In the genomic region with DNA sequence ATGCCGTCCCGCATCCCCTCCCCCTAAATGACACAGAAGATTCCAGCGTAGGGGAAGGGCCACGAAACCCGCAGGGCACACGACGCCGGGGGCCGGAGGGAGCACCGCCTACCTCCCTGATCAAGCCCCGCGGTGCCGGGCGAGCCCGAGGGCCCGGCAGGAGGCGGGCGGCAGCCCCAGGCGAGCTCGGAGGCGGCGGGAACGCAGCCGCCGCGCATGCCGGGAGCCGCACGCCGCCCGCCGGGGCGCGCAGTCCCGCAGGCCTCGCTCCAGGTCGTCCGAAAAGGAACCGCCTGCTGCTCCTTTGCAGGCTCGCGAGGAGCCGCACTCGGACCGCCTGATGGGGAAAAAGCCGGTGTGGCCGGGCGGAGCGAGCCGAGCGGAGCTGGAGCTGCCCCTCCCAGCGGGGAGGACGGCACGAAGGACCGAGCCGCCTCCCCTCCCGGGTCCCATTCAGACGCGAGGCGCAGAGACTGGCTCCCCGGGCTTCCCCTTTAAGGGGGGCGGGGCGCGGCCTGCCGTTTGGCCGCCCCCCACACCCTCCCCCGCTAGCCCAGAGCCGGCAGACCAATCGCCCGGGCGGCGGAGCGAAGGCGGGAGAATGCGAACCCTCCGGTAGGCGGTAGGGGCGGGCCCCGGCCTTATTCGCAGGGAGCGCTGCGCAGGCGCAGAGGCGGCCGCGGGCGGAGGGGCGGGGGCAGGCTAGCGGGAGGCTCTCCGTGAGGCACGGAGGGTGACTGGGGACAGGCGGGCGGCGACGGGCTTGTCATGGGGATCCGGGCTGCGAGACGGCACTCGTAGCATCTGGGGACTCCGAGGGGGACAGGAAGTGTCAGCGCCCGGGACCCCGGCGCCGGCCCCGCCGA, we compare ENCODE assay signal across 1 cellular context.
TF ChIP-seq lines count a peak whose summit lies in the region.

No MANE protein-coding gene starts in this region.

TF ChIP-seq in HepG2, 621 proteins besides CTCF, POLR2A, EP300 and RAD21 (continued from another document and continues in another):
- TF ChIP-seq CENPX (CRISPR knock-in tag; IDR thresholded peaks at IDR 0.05) (no peak), ZSCAN31 (CRISPR knock-in tag; IDR thresholded peaks at IDR 0.05; ENCODE audit: low read depth) (peak; percentile 44), ZNF451 (CRISPR knock-in tag; IDR thresholded peaks at IDR 0.05) (no peak), TARDBP (CRISPR knock-in tag; IDR thresholded peaks at IDR 0.05) (no peak), CEBPZ (IDR thresholded peaks at IDR 0.05; ENCODE audit: low read length) (no peak), ZSCAN9 (CRISPR knock-in tag; IDR thresholded peaks at IDR 0.05; ENCODE audit: borderline replicate concordance) (0 out of 2 replicates have a peak, but pooled peaks have one; percentile 8), HNF4A (CRISPR knock-in tag; IDR thresholded peaks at IDR 0.05) (no peak), THAP11 (CRISPR knock-in tag; IDR thresholded peaks at IDR 0.05) (no peak; the same call in 1 of the 2 replicates), PRDM10 (CRISPR knock-in tag; IDR thresholded peaks at IDR 0.05; ENCODE audit: low read depth) (no peak), FLYWCH1 (CRISPR knock-in tag; IDR thresholded peaks at IDR 0.05) (no peak), ZNF331 (CRISPR knock-in tag; IDR thresholded peaks at IDR 0.05) (no peak), WIZ (CRISPR knock-in tag; IDR thresholded peaks at IDR 0.05) (no peak), FOXO1 (CRISPR knock-in tag; IDR thresholded peaks at IDR 0.05) (0 out of 2 replicates have a peak, but pooled peaks have one; percentile 4), KAT8 (CRISPR knock-in tag; IDR thresholded peaks at IDR 0.05) (peak; percentile 56; the same call in 1 of the 2 replicates), ZNF615 (CRISPR knock-in tag; IDR thresholded peaks at IDR 0.05; ENCODE audit: borderline replicate concordance) (no peak), NFE2L1 (CRISPR knock-in tag; IDR thresholded peaks at IDR 0.05; ENCODE audit: borderline replicate concordance) (no peak), HNF4G (IDR thresholded peaks at IDR 0.05; ENCODE audit: borderline replicate concordance, low read depth, low read length) (no peak), HNF4G (CRISPR knock-in tag; IDR thresholded peaks at IDR 0.05; ENCODE audit: borderline replicate concordance, low read depth) (no peak), THYN1 (CRISPR knock-in tag; IDR thresholded peaks at IDR 0.05; ENCODE audit: borderline replicate concordance, low read depth) (no peak), ZNF891 (CRISPR knock-in tag; IDR thresholded peaks at IDR 0.05) (no peak), NR2C2 (CRISPR knock-in tag; IDR thresholded peaks at IDR 0.05; ENCODE audit: borderline replicate concordance) (no peak; the same call in 1 of the 2 replicates), SIN3B (IDR thresholded peaks at IDR 0.05; ENCODE audit: low read length) (no peak), ZNF512 (CRISPR knock-in tag; IDR thresholded peaks at IDR 0.05) (no peak), ZNF547 (CRISPR knock-in tag; IDR thresholded peaks at IDR 0.05) (no peak; the same call in 1 of the 2 replicates), NCOA5 (CRISPR knock-in tag; IDR thresholded peaks at IDR 0.05) (no peak), ZNF232 (CRISPR knock-in tag; IDR thresholded peaks at IDR 0.05; ENCODE audit: borderline replicate concordance) (0 out of 2 replicates have a peak, but pooled peaks have one; percentile 67), ZNF792 (CRISPR knock-in tag; IDR thresholded peaks at IDR 0.05) (peak; percentile 32; the same call in 1 of the 2 replicates), ZC3H13 (CRISPR knock-in tag; IDR thresholded peaks at IDR 0.05) (peak; percentile 84), ONECUT2 (CRISPR knock-in tag; IDR thresholded peaks at IDR 0.05) (no peak), ZNF556 (CRISPR knock-in tag; IDR thresholded peaks at IDR 0.05; ENCODE audit: borderline replicate concordance) (no peak; the same call in 1 of the 2 replicates), ZNF629 (CRISPR knock-in tag; conservative IDR thresholded peaks at IDR 0.05) (no peak), FOXA1 (IDR thresholded peaks at IDR 0.05) (no peak), FOXA1 (CRISPR knock-in tag; IDR thresholded peaks at IDR 0.05) (no peak), STAG1 (CRISPR knock-in tag; IDR thresholded peaks at IDR 0.05) (peak; percentile 53), TEAD2 (CRISPR knock-in tag; IDR thresholded peaks at IDR 0.05) (no peak), ZNF781 (CRISPR knock-in tag; IDR thresholded peaks at IDR 0.05; ENCODE audit: borderline replicate concordance, not compliant biosample characterization) (no peak), PHF8 (CRISPR knock-in tag; IDR thresholded peaks at IDR 0.05) (peak; percentile 79), ZNF598 (CRISPR knock-in tag; IDR thresholded peaks at IDR 0.05; ENCODE audit: borderline replicate concordance) (no peak), FOXA3 (CRISPR knock-in tag; IDR thresholded peaks at IDR 0.05) (no peak)
- TF ChIP-seq, protein P1, sequence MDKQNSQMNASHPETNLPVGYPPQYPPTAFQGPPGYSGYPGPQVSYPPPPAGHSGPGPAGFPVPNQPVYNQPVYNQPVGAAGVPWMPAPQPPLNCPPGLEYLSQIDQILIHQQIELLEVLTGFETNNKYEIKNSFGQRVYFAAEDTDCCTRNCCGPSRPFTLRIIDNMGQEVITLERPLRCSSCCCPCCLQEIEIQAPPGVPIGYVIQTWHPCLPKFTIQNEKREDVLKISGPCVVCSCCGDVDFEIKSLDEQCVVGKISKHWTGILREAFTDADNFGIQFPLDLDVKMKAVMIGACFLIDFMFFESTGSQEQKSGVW (CRISPR knock-in tag; IDR thresholded peaks at IDR 0.05; ENCODE audit: borderline replicate concordance), result no peak
- TF ChIP-seq, protein P2, sequence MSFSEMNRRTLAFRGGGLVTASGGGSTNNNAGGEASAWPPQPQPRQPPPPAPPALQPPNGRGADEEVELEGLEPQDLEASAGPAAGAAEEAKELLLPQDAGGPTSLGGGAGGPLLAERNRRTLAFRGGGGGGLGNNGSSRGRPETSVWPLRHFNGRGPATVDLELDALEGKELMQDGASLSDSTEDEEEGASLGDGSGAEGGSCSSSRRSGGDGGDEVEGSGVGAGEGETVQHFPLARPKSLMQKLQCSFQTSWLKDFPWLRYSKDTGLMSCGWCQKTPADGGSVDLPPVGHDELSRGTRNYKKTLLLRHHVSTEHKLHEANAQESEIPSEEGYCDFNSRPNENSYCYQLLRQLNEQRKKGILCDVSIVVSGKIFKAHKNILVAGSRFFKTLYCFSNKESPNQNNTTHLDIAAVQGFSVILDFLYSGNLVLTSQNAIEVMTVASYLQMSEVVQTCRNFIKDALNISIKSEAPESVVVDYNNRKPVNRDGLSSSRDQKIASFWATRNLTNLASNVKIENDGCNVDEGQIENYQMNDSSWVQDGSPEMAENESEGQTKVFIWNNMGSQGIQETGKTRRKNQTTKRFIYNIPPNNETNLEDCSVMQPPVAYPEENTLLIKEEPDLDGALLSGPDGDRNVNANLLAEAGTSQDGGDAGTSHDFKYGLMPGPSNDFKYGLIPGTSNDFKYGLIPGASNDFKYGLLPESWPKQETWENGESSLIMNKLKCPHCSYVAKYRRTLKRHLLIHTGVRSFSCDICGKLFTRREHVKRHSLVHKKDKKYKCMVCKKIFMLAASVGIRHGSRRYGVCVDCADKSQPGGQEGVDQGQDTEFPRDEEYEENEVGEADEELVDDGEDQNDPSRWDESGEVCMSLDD (CRISPR knock-in tag; IDR thresholded peaks at IDR 0.05; ENCODE audit: borderline replicate concordance), result no peak; the same call in 1 of the 2 replicates
- TF ChIP-seq, protein P3, sequence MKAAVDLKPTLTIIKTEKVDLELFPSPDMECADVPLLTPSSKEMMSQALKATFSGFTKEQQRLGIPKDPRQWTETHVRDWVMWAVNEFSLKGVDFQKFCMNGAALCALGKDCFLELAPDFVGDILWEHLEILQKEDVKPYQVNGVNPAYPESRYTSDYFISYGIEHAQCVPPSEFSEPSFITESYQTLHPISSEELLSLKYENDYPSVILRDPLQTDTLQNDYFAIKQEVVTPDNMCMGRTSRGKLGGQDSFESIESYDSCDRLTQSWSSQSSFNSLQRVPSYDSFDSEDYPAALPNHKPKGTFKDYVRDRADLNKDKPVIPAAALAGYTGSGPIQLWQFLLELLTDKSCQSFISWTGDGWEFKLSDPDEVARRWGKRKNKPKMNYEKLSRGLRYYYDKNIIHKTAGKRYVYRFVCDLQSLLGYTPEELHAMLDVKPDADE (CRISPR knock-in tag; IDR thresholded peaks at IDR 0.05), result no peak
- TF ChIP-seq, protein P4, sequence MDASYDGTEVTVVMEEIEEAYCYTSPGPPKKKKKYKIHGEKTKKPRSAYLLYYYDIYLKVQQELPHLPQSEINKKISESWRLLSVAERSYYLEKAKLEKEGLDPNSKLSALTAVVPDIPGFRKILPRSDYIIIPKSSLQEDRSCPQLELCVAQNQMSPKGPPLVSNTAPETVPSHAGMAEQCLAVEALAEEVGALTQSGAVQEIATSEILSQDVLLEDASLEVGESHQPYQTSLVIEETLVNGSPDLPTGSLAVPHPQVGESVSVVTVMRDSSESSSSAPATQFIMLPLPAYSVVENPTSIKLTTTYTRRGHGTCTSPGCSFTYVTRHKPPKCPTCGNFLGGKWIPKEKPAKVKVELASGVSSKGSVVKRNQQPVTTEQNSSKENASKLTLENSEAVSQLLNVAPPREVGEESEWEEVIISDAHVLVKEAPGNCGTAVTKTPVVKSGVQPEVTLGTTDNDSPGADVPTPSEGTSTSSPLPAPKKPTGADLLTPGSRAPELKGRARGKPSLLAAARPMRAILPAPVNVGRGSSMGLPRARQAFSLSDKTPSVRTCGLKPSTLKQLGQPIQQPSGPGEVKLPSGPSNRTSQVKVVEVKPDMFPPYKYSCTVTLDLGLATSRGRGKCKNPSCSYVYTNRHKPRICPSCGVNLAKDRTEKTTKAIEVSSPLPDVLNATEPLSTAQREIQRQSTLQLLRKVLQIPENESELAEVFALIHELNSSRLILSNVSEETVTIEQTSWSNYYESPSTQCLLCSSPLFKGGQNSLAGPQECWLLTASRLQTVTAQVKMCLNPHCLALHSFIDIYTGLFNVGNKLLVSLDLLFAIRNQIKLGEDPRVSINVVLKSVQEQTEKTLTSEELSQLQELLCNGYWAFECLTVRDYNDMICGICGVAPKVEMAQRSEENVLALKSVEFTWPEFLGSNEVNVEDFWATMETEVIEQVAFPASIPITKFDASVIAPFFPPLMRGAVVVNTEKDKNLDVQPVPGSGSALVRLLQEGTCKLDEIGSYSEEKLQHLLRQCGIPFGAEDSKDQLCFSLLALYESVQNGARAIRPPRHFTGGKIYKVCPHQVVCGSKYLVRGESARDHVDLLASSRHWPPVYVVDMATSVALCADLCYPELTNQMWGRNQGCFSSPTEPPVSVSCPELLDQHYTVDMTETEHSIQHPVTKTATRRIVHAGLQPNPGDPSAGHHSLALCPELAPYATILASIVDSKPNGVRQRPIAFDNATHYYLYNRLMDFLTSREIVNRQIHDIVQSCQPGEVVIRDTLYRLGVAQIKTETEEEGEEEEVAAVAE (CRISPR knock-in tag; IDR thresholded peaks at IDR 0.05; ENCODE audit: borderline replicate concordance), result peak; percentile 22; the same call in 1 of the 2 replicates
